In the genomic region with DNA sequence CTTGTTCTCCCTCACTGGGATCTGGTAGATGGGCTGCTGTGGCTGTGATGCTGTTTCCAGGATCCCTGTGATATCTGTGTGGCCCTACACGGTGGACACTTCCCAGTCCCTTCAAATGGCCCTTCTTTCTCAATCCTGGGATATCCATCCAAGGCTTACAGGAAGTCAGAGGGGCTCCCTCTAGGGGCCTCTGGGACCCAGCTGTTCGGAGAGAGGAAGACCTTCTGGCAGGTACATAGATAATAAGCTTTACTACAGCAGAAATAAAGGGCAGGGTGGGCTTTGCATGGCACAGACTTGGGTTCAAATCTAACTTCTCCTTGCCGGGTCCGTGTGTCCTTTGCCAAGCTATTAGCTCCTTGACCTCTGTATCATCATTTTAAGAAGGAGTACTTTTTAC, we compare ENCODE assay signal across 18 cellular contexts.
"Had no signal": no experiment of that assay in that cellular context is flagged by ENCODE, and none has a peak within 500 bp of the region (broad histone marks: within the 10 kb centered on the region; RNA-seq: fewer than 3 reads in every experiment).

No MANE protein-coding gene starts in this region.

- H3K9me3 Mint-ChIP-seq: activated naive CD4-positive, alpha-beta T cell treated with anti-CD3 and anti-CD28 coated beads, Interleukin-2, amount 50 U/mL, for 24 hours had no signal

- H3K4me1 ChIP-seq: parathyroid adenoma, upper lobe of left lung had no signal

- H3K4me1 Mint-ChIP-seq: activated naive CD4-positive, alpha-beta T cell treated with anti-CD3 and anti-CD28 coated beads, Interleukin-2, amount 50 U/mL, for 24 hours; immature natural killer cell had no signal

- H3K27me3 ChIP-seq: upper lobe of left lung had no signal

- DNase-seq: activated CD4-positive, alpha-beta T cell treated with anti-CD3 and anti-CD28 coated beads for 1 hour; activated gamma-delta T cell treated with Interleukin-2 at 50 U/mL for 16 hours; activated T-cell treated with anti-CD3 and anti-CD28 coated beads, Interleukin-2, amount 50 U/mL, for 1 hour; aorta; erythroblast; immature natural killer cell; kidney glomerular epithelial cell; left ventricle myocardium superior; nephron progenitor cell; nucleus accumbens; stimulated activated CD4-positive, alpha-beta T cell treated with anti-CD3 and anti-CD28 coated beads, Interleukin-12 subunit alpha, Interleukin-12 subunit beta, amount 100 ng/mL, for 4 hours; stimulated activated CD4-positive, alpha-beta T cell treated with anti-CD3 and anti-CD28 coated beads, Interleukin-4, amount 100 ng/mL, for 4 hours; stimulated activated naive CD8-positive, alpha-beta T cell treated with anti-CD3 and anti-CD28 coated beads, Interleukin-15, Interleukin-2, amounts not matched to agents 100 U/mL and 50 U/mL, for 24 hours; upper lobe of left lung; WERI-Rb-1 had no signal

- H2AFZ ChIP-seq: parathyroid adenoma had no signal

- H3K4me3 Mint-ChIP-seq: activated naive CD4-positive, alpha-beta T cell treated with anti-CD3 and anti-CD28 coated beads, Interleukin-2, amount 50 U/mL, for 24 hours; brain; immature natural killer cell; nephron progenitor cell had no signal

- H3K79me2 ChIP-seq: parathyroid adenoma had no signal

- H3K27ac ChIP-seq: parathyroid adenoma, upper lobe of left lung, WERI-Rb-1 had no signal

- ATAC-seq: left ventricle myocardium superior; stimulated activated naive CD8-positive, alpha-beta T cell treated with anti-CD3 and anti-CD28 coated beads, Interleukin-15, Interleukin-2, amounts not matched to agents 100 U/mL and 50 U/mL, for 24 hours had no signal

- H3K36me3 Mint-ChIP-seq: activated naive CD4-positive, alpha-beta T cell treated with anti-CD3 and anti-CD28 coated beads, Interleukin-2, amount 50 U/mL, for 24 hours; brain; immature natural killer cell had no signal

- H3K27ac Mint-ChIP-seq: activated naive CD4-positive, alpha-beta T cell treated with anti-CD3 and anti-CD28 coated beads, Interleukin-2, amount 50 U/mL, for 24 hours; immature natural killer cell had no signal

- H3K36me3 ChIP-seq: upper lobe of left lung, WERI-Rb-1 had no signal

- H3K9ac ChIP-seq: parathyroid adenoma had no signal

- H3K4me3 ChIP-seq: upper lobe of left lung had no signal
